Comparison of ENCODE assay signal across 8 cellular contexts in the genomic region with DNA sequence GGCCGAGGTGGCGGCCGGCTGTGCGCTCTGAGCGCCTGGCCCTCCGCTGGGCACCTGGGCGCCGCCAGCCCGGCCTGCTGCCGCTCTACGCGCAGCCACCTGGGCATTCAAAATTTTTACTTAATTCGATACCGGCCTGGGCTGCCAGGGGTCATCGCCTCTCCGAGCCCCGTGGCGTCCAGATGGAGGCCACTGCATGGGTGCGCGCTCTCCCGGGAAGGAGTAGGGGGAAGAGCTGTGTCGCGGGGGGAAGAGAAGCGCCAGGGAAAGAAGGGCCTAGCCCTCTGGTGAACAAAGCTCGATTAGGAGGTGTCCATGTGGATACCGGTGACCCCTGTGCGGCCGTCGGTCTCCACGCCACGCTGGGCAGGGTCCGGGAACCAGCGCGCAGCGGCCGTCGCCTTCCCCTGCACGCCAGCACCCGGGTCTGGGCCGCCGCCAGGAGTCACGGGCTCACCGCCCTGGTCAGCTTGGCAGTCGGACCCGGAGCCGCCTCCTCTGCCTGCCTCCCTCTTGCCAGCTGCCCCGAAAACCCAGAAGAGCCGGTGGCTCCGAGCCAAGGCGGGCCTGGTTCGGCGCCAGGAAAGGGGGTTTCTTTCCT. TPM values are rescaled to one million over a fixed set of nuclear protein-coding genes. Genes with fewer than 3 reads are reported as not detected.
DNase-seq lines count a peak whose midpoint lies in the region; ATAC-seq and TF ChIP-seq lines count a peak whose summit lies in the region.

No MANE protein-coding gene starts in this region.

- H3K9me3 ChIP-seq in stomach smooth muscle (ENCODE audit: control insufficient read depth in 2 of 2, low read length in 2 of 2): no peaks in the 10 kb centered on the region

- no peak for TF ChIP-seq CTCF in 22Rv1 (IDR thresholded peaks at IDR 0.05)
- TF ChIP-seq CTCF in choroid plexus epithelial cell (conservative IDR thresholded peaks at IDR 0.05; ENCODE audit: low read depth, low read length): no peak

- no peaks in the 10 kb centered on the region for H3K36me3 ChIP-seq in stomach smooth muscle (ENCODE audit: control insufficient read depth in 2 of 2, insufficient read depth in 2 of 2, low read length in 2 of 2)

- H3K27ac ChIP-seq in 22Rv1: peak overlapping the region; percentile 29; the same call in 1 of the 2 replicates
- peak overlapping the region; percentile 71 for H3K27ac ChIP-seq in stomach smooth muscle (ENCODE audit: low read length)

- H3K27me3 ChIP-seq in stomach smooth muscle (ENCODE audit: control insufficient read depth in 1 of 2, insufficient read depth in 2 of 2, low read length in 2 of 2): no peaks in the 10 kb centered on the region

- H3K4me3 ChIP-seq in choroid plexus epithelial cell (ENCODE audit: low read depth, low read length) (peak overlapping the region; percentile 95), stomach smooth muscle (ENCODE audit: low read length in 2 of 2) (peak overlapping the region; percentile 72 to 93)

- peak overlapping the region; percentile 82 for H3K9ac ChIP-seq in stomach smooth muscle (ENCODE audit: low read length in 2 of 2)

- H3K4me1 ChIP-seq in stomach smooth muscle (ENCODE audit: control insufficient read depth, insufficient read depth, low read length): peaks cover 21% of the 10 kb centered on the region

- DNase-seq in RPMI8226: peak; percentile 37
- peak; percentile 21 for DNase-seq in choroid plexus epithelial cell (ENCODE audit: low read depth)
- peak; percentile 56 for DNase-seq in left kidney (ENCODE audit: low read depth, low spot score)
- DNase-seq in A172 (ENCODE audit: low spot score): no peak

- ATAC-seq in GM18498 (IDR thresholded peaks at IDR 0.05; ENCODE audit: unreplicated experiment) (peak; percentile 21), HG02938 (IDR thresholded peaks at IDR 0.05; ENCODE audit: unreplicated experiment) (peak; percentile 4)

RNA-seq across cellular contexts. Expression of a gene that starts 0.7 kb away (rescaled TPM):
- 31.6 and 31.8 TPM in 2 replicates for total RNA-seq in A172 (2014; rRNA removed; shearing (Covaris generic))

RNA-seq across cellular contexts. Expression of a gene that starts 0.9 kb away (rescaled TPM):
- total RNA-seq in A172 (2014; rRNA removed; shearing (Covaris generic)): 37.4 and 38.8 TPM in 2 replicates

RNA-seq across cellular contexts. Expression of a gene that starts 26.1 kb away (rescaled TPM):
- 56.8 and 68.4 TPM in 2 replicates for total RNA-seq in A172 (2014; rRNA removed; shearing (Covaris generic))

RNA-seq across cellular contexts. Expression of a gene that starts 46.2 kb away (rescaled TPM):
- 40.2 and 52.9 TPM in 2 replicates for total RNA-seq in A172 (2014; rRNA removed; shearing (Covaris generic))
